13 cellular contexts compared by ENCODE assay signal in genomic region chr9:114895605-114896004, GRCh38. TPM values are rescaled to one million over a fixed set of nuclear protein-coding genes. Genes with fewer than 3 reads are reported as not detected.
DNase-seq lines count a peak whose midpoint lies in the region; ATAC-seq and TF ChIP-seq lines count a peak whose summit lies in the region.
"Had no signal": no experiment of that assay in that cellular context is flagged by ENCODE, and none has a peak within 500 bp of the region (broad histone marks: within the 10 kb centered on the region; RNA-seq: fewer than 3 reads in every experiment).

No MANE protein-coding gene starts in this region.

- no peaks in the 10 kb centered on the region for H3K27me3 Mint-ChIP-seq in activated naive CD4-positive, alpha-beta T cell treated with anti-CD3 and anti-CD28 coated beads for 36 hours (ENCODE audit: low read depth)
- H3K27me3 Mint-ChIP-seq in activated CD8-positive, alpha-beta T cell treated with anti-CD3 and anti-CD28 coated beads, Interleukin-2, amount 10 ng/mL, durations not matched to agents 7 days and 5 days (ENCODE audit: low read depth): no peaks in the 10 kb centered on the region
- no peaks in the 10 kb centered on the region for H3K27me3 Mint-ChIP-seq in stimulated activated naive CD8-positive, alpha-beta T cell treated with anti-CD3 and anti-CD28 coated beads, Interleukin-15, amount 100 ng/mL, for 72 hours

- peaks cover 14% of the 10 kb centered on the region for H3K36me3 Mint-ChIP-seq in activated naive CD4-positive, alpha-beta T cell treated with anti-CD3 and anti-CD28 coated beads for 36 hours (ENCODE audit: low read depth)
- H3K36me3 Mint-ChIP-seq in activated CD8-positive, alpha-beta T cell treated with anti-CD3 and anti-CD28 coated beads, Interleukin-2, amount 10 ng/mL, durations not matched to agents 7 days and 5 days (ENCODE audit: low read depth): peaks cover 44% of the 10 kb centered on the region

- no peak for ATAC-seq in activated CD8-positive, alpha-beta T cell treated with anti-CD3 and anti-CD28 coated beads, Interleukin-2, amount 10 ng/mL, durations not matched to agents 7 days and 5 days
- ATAC-seq in stimulated activated naive CD8-positive, alpha-beta T cell treated with anti-CD3 and anti-CD28 coated beads, Interleukin-15, amount 100 ng/mL, for 72 hours: no peak

- intact Hi-C loops in activated naive CD4-positive, alpha-beta T cell treated with anti-CD3 and anti-CD28 coated beads for 36 hours (cut with micrococcal nuclease): loop anchor here (1.0 to 10.0 kb wide), 7 partner anchors 24 to 508 kb away; partner anchors contain the start of gene AKNA

- CTCF ChIA-PET in activated naive CD4-positive, alpha-beta T cell treated with anti-CD3 and anti-CD28 coated beads for 36 hours (lab: Charles Lee): interaction anchor here (1.0 to 3.3 kb wide), 4 partner anchors 11 to 214 kb away, joined by 3 to 15 read pairs (median 4); no protein-coding TSS in a partner anchor
- CTCF ChIA-PET in activated CD8-positive, alpha-beta T cell treated with anti-CD3 and anti-CD28 coated beads, Interleukin-2, amount 10 ng/mL, durations not matched to agents 7 days and 5 days (lab: Charles Lee): interaction anchor here (0.7 to 2.8 kb wide), 7 partner anchors 11 to 215 kb away, joined by 3 to 17 read pairs (median 3); partner anchors contain the start of genes TEX48 and TNFSF8

- no peak overlapping the region for H3K4me3 Mint-ChIP-seq in activated naive CD4-positive, alpha-beta T cell treated with anti-CD3 and anti-CD28 coated beads for 36 hours
- no peak overlapping the region for H3K4me3 Mint-ChIP-seq in activated CD8-positive, alpha-beta T cell treated with anti-CD3 and anti-CD28 coated beads, Interleukin-2, amount 10 ng/mL, durations not matched to agents 7 days and 5 days
- H3K4me3 Mint-ChIP-seq in stimulated activated naive CD8-positive, alpha-beta T cell treated with anti-CD3 and anti-CD28 coated beads, Interleukin-15, amount 100 ng/mL, for 72 hours: peak overlapping the region in 1 of 2 donors; percentile 53
- H3K4me3 Mint-ChIP-seq: nephron progenitor cell had no signal

- H3K27ac Mint-ChIP-seq in activated naive CD4-positive, alpha-beta T cell treated with anti-CD3 and anti-CD28 coated beads for 36 hours: peak overlapping the region; percentile 85
- H3K27ac Mint-ChIP-seq in activated CD8-positive, alpha-beta T cell treated with anti-CD3 and anti-CD28 coated beads, Interleukin-2, amount 10 ng/mL, durations not matched to agents 7 days and 5 days: peak overlapping the region; percentile 79
- peak overlapping the region; percentile 97 to 98 for H3K27ac Mint-ChIP-seq in stimulated activated naive CD8-positive, alpha-beta T cell treated with anti-CD3 and anti-CD28 coated beads, Interleukin-15, amount 100 ng/mL, for 72 hours

- peaks cover 49% of the 10 kb centered on the region for H3K4me1 Mint-ChIP-seq in activated naive CD4-positive, alpha-beta T cell treated with anti-CD3 and anti-CD28 coated beads for 36 hours (ENCODE audit: low read depth)
- H3K4me1 Mint-ChIP-seq in activated CD8-positive, alpha-beta T cell treated with anti-CD3 and anti-CD28 coated beads, Interleukin-2, amount 10 ng/mL, durations not matched to agents 7 days and 5 days (ENCODE audit: low read depth): peaks cover 45% of the 10 kb centered on the region
- H3K4me1 Mint-ChIP-seq in stimulated activated naive CD8-positive, alpha-beta T cell treated with anti-CD3 and anti-CD28 coated beads, Interleukin-15, amount 100 ng/mL, for 72 hours: peaks cover 49% of the 10 kb centered on the region

- POLR2A ChIA-PET in activated CD8-positive, alpha-beta T cell treated with anti-CD3 and anti-CD28 coated beads, Interleukin-2, amount 10 ng/mL, durations not matched to agents 7 days and 5 days (lab: Charles Lee): interaction anchor here (0.6 to 1.5 kb wide), 3 partner anchors 10 to 205 kb away, joined by 3 to 5 read pairs (median 3); no protein-coding TSS in a partner anchor

- DNase-seq in activated naive CD4-positive, alpha-beta T cell treated with anti-CD3 and anti-CD28 coated beads for 36 hours: no peak
- no peak for DNase-seq in activated naive CD4-positive, alpha-beta T cell treated with Interleukin-2 at 50 U/mL for 16 hours
- no peak for DNase-seq in activated CD8-positive, alpha-beta T cell treated with anti-CD3 and anti-CD28 coated beads, Interleukin-2, amount 10 ng/mL, durations not matched to agents 7 days and 5 days
- DNase-seq in foreskin fibroblast (peak; percentile 39 to 76), NK-92 (lab: John Stamatoyannopoulos, UW; ENCODE audit: unreplicated experiment) (no peak), SKM-1 (lab: John Stamatoyannopoulos, UW; ENCODE audit: unreplicated experiment) (no peak)
- DNase-seq in stimulated activated naive CD8-positive, alpha-beta T cell treated with anti-CD3 and anti-CD28 coated beads, Interleukin-15, amount 100 ng/mL, for 72 hours: no peak
- no peak for DNase-seq in stimulated activated CD4-positive, alpha-beta T cell treated with anti-CD3 and anti-CD28 coated beads, Interleukin-15, amount 100 ng/mL, for 24 hours
- DNase-seq: NCI-H446; nephron progenitor cell; stimulated activated CD4-positive, alpha-beta T cell treated with anti-CD3 and anti-CD28 coated beads, Interleukin-2, amount 100 ng/mL, for 48 hours had no signal

- H3K9me3 Mint-ChIP-seq in activated naive CD4-positive, alpha-beta T cell treated with anti-CD3 and anti-CD28 coated beads for 36 hours: peaks cover 2% of the 10 kb centered on the region
- H3K9me3 Mint-ChIP-seq in activated CD8-positive, alpha-beta T cell treated with anti-CD3 and anti-CD28 coated beads, Interleukin-2, amount 10 ng/mL, durations not matched to agents 7 days and 5 days (ENCODE audit: insufficient read depth): peaks cover 14% of the 10 kb centered on the region
- H3K9me3 Mint-ChIP-seq in stimulated activated naive CD8-positive, alpha-beta T cell treated with anti-CD3 and anti-CD28 coated beads, Interleukin-15, amount 100 ng/mL, for 72 hours: peaks cover 11 to 12% of the 10 kb centered on the region in 2 donors
- H3K9me3 Mint-ChIP-seq: nephron progenitor cell had no signal

- H3K4me3 ChIP-seq in foreskin fibroblast (ENCODE audit: low read depth in 1 of 2, low read length in 2 of 2): no peak overlapping the region

- TF ChIP-seq CTCF in foreskin fibroblast (IDR thresholded peaks at IDR 0.05; ENCODE audit: low read depth, low read length): no peak

RNA-seq across cellular contexts. Expression of gene TNFSF8, which starts 34.8 kb away (rescaled TPM):
- 10 to 100 TPM; 25.9 to 26.4 TPM for total RNA-seq in activated naive CD4-positive, alpha-beta T cell treated with anti-CD3 and anti-CD28 coated beads for 36 hours
- total RNA-seq in activated CD8-positive, alpha-beta T cell treated with anti-CD3 and anti-CD28 coated beads, Interleukin-2, amount 10 ng/mL, durations not matched to agents 7 days and 5 days: 10 to 100 TPM; 52.6 to 55.3 TPM
- total RNA-seq: dermis microvascular lymphatic vessel endothelial cell, M059J had no signal

Comparison
In these comparisons a context has a peak if more than half of its experiments do, and no peak if none do; other contexts are left out.
1. DNase-seq: peak in foreskin fibroblast (2 of 2); none in activated naive CD4-positive, alpha-beta T cell treated with anti-CD3 and anti-CD28 coated beads for 36 hours (single experiment), activated naive CD4-positive, alpha-beta T cell treated with Interleukin-2 at 50 U/mL for 16 hours (single experiment), activated CD8-positive, alpha-beta T cell treated with anti-CD3 and anti-CD28 coated beads, Interleukin-2, amount 10 ng/mL, durations not matched to agents 7 days and 5 days (single experiment), stimulated activated naive CD8-positive, alpha-beta T cell treated with anti-CD3 and anti-CD28 coated beads, Interleukin-15, amount 100 ng/mL, for 72 hours (0 of 2), NK-92 (single experiment), SKM-1 (single experiment) and stimulated activated CD4-positive, alpha-beta T cell treated with anti-CD3 and anti-CD28 coated beads, Interleukin-15, amount 100 ng/mL, for 24 hours (single experiment).
2. Peak in every context shown above with its lines, with median percentiles within 50 percentile points of each other: H3K27ac Mint-ChIP-seq.